1 cellular context compared by ENCODE assay signal in the genomic region with DNA sequence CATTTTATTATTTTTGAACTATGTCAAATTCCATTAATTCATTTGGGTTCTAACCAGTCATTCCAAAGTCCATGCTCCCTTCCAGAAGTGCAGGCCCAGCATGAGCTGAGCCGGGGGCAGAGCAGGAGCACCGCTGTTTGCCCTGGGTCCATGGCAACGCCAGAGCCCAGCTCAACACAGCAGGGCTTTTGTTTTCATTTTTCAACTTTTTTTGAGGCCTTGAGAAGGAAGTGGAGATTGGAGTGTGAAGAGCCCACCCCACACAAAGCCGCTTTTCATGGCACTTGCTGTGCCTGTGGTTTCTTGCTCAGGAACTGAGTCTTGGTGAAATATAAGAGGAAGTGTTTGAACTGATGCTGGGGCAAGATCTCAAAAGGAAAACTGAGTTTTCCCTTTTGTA.
TF ChIP-seq lines count a peak whose summit lies in the region.

No MANE protein-coding gene starts in this region.

TF ChIP-seq in HepG2, 621 proteins besides CTCF, POLR2A, EP300 and RAD21 (continued from another document):
- TF ChIP-seq, protein P1, sequence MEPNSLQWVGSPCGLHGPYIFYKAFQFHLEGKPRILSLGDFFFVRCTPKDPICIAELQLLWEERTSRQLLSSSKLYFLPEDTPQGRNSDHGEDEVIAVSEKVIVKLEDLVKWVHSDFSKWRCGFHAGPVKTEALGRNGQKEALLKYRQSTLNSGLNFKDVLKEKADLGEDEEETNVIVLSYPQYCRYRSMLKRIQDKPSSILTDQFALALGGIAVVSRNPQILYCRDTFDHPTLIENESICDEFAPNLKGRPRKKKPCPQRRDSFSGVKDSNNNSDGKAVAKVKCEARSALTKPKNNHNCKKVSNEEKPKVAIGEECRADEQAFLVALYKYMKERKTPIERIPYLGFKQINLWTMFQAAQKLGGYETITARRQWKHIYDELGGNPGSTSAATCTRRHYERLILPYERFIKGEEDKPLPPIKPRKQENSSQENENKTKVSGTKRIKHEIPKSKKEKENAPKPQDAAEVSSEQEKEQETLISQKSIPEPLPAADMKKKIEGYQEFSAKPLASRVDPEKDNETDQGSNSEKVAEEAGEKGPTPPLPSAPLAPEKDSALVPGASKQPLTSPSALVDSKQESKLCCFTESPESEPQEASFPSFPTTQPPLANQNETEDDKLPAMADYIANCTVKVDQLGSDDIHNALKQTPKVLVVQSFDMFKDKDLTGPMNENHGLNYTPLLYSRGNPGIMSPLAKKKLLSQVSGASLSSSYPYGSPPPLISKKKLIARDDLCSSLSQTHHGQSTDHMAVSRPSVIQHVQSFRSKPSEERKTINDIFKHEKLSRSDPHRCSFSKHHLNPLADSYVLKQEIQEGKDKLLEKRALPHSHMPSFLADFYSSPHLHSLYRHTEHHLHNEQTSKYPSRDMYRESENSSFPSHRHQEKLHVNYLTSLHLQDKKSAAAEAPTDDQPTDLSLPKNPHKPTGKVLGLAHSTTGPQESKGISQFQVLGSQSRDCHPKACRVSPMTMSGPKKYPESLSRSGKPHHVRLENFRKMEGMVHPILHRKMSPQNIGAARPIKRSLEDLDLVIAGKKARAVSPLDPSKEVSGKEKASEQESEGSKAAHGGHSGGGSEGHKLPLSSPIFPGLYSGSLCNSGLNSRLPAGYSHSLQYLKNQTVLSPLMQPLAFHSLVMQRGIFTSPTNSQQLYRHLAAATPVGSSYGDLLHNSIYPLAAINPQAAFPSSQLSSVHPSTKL (CRISPR knock-in tag; IDR thresholded peaks at IDR 0.05), result peak; percentile 74
- TF ChIP-seq ZBTB21 (CRISPR knock-in tag; IDR thresholded peaks at IDR 0.05) (no peak), KLF11 (CRISPR knock-in tag; IDR thresholded peaks at IDR 0.05) (no peak), SYNCRIP (IDR thresholded peaks at IDR 0.05; ENCODE audit: insufficient read depth, low read depth, low read length) (no peak), ZSCAN30 (CRISPR knock-in tag; IDR thresholded peaks at IDR 0.05) (no peak), EZH2 (conservative IDR thresholded peaks at IDR 0.05; ENCODE audit: low read depth, low read length) (no peak), ZNF335 (CRISPR knock-in tag; IDR thresholded peaks at IDR 0.05) (no peak), CC2D1A (CRISPR knock-in tag; IDR thresholded peaks at IDR 0.05) (no peak), ZNF773 (CRISPR knock-in tag; IDR thresholded peaks at IDR 0.05; ENCODE audit: borderline replicate concordance) (no peak), TEAD2 (CRISPR knock-in tag; IDR thresholded peaks at IDR 0.05) (no peak), ZNF34 (CRISPR knock-in tag; IDR thresholded peaks at IDR 0.05; ENCODE audit: borderline replicate concordance) (no peak), TRIM24 (CRISPR knock-in tag; IDR thresholded peaks at IDR 0.05) (no peak), ZNF589 (CRISPR knock-in tag; conservative IDR thresholded peaks at IDR 0.05) (no peak), XBP1 (CRISPR knock-in tag; IDR thresholded peaks at IDR 0.05) (no peak), CBFB (CRISPR knock-in tag; IDR thresholded peaks at IDR 0.05) (no peak), ZNF747 (CRISPR knock-in tag; IDR thresholded peaks at IDR 0.05; ENCODE audit: borderline replicate concordance) (no peak), NCOA2 (CRISPR knock-in tag; IDR thresholded peaks at IDR 0.05) (peak; percentile 58; the same call in 1 of the 2 replicates)
- TF ChIP-seq, protein P2, sequence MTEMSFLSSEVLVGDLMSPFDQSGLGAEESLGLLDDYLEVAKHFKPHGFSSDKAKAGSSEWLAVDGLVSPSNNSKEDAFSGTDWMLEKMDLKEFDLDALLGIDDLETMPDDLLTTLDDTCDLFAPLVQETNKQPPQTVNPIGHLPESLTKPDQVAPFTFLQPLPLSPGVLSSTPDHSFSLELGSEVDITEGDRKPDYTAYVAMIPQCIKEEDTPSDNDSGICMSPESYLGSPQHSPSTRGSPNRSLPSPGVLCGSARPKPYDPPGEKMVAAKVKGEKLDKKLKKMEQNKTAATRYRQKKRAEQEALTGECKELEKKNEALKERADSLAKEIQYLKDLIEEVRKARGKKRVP (CRISPR knock-in tag; IDR thresholded peaks at IDR 0.05), result no peak
- TF ChIP-seq, protein P3, sequence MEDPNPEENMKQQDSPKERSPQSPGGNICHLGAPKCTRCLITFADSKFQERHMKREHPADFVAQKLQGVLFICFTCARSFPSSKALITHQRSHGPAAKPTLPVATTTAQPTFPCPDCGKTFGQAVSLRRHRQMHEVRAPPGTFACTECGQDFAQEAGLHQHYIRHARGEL (CRISPR knock-in tag; IDR thresholded peaks at IDR 0.05), result no peak
